1 cellular context compared by ENCODE assay signal in genomic region chr1:165597883-165598675, GRCh38.
A peak's percentile ranks its signal among the peaks of the same experiment; 100 is the strongest.
TF ChIP-seq lines count a peak whose summit lies in the region.

No MANE protein-coding gene starts in this region.

TF ChIP-seq in HepG2, 621 proteins besides CTCF, POLR2A, EP300 and RAD21 (continued from another document and continues in another):
- TF ChIP-seq ZNF350 (CRISPR knock-in tag; IDR thresholded peaks at IDR 0.05; ENCODE audit: borderline replicate concordance, low read depth) (peak; percentile 42; the same call in 1 of the 2 replicates), ZZZ3 (CRISPR knock-in tag; IDR thresholded peaks at IDR 0.05; ENCODE audit: borderline replicate concordance) (no peak), ZNF770 (CRISPR knock-in tag; IDR thresholded peaks at IDR 0.05) (no peak), HOXA3 (CRISPR knock-in tag; IDR thresholded peaks at IDR 0.05) (peak; percentile 83), ZNF207 (IDR thresholded peaks at IDR 0.05; ENCODE audit: borderline replicate concordance) (no peak), HOXA7 (CRISPR knock-in tag; IDR thresholded peaks at IDR 0.05) (no peak), GATA4 (IDR thresholded peaks at IDR 0.05; ENCODE audit: borderline replicate concordance, low read depth) (no peak), SCMH1 (CRISPR knock-in tag; IDR thresholded peaks at IDR 0.05; ENCODE audit: borderline replicate concordance) (no peak), ZMYM3 (CRISPR knock-in tag; IDR thresholded peaks at IDR 0.05) (no peak), ZNF260 (CRISPR knock-in tag; IDR thresholded peaks at IDR 0.05; ENCODE audit: borderline replicate concordance, low read depth) (no peak), ZFP91 (CRISPR knock-in tag; IDR thresholded peaks at IDR 0.05; ENCODE audit: borderline replicate concordance) (peak; percentile 33; the same call in 1 of the 2 replicates), CREBL2 (CRISPR knock-in tag; IDR thresholded peaks at IDR 0.05; ENCODE audit: borderline replicate concordance) (no peak), ZHX2 (IDR thresholded peaks at IDR 0.05; ENCODE audit: low read depth) (0 out of 2 replicates have a peak, but pooled peaks have one; percentile 40), ZHX2 (CRISPR knock-in tag; IDR thresholded peaks at IDR 0.05; ENCODE audit: borderline replicate concordance) (no peak), ZNF33B (CRISPR knock-in tag; IDR thresholded peaks at IDR 0.05) (no peak), RFX5 (IDR thresholded peaks at IDR 0.05; ENCODE audit: low read depth, low read length) (peak; percentile 71), ZNF547 (CRISPR knock-in tag; IDR thresholded peaks at IDR 0.05) (peak; percentile 77; the same call in 1 of the 2 replicates), ZBTB33 (CRISPR knock-in tag; IDR thresholded peaks at IDR 0.05) (no peak), TBX2 (CRISPR knock-in tag; IDR thresholded peaks at IDR 0.05; ENCODE audit: borderline replicate concordance) (peak; percentile 24; the same call in 1 of the 2 replicates), EEA1 (CRISPR knock-in tag; IDR thresholded peaks at IDR 0.05; ENCODE audit: borderline replicate concordance) (no peak), PBX2 (CRISPR knock-in tag; IDR thresholded peaks at IDR 0.05) (no peak), ZNF687 (CRISPR knock-in tag; IDR thresholded peaks at IDR 0.05) (peak; percentile 83), ESRRA (CRISPR knock-in tag; IDR thresholded peaks at IDR 0.05; ENCODE audit: low read depth) (no peak), ZBTB14 (CRISPR knock-in tag; IDR thresholded peaks at IDR 0.05) (no peak), GABPB1 (CRISPR knock-in tag; IDR thresholded peaks at IDR 0.05) (peak; percentile 76), ETS1 (CRISPR knock-in tag; IDR thresholded peaks at IDR 0.05) (no peak), SAP130 (CRISPR knock-in tag; IDR thresholded peaks at IDR 0.05; ENCODE audit: low read depth) (peak; percentile 87; the same call in 1 of the 2 replicates), POLR2AphosphoS5 (IDR thresholded peaks at IDR 0.05; ENCODE audit: low read depth, low read length) (peak; percentile 44; the same call in 1 of the 2 replicates), ETV6 (CRISPR knock-in tag; conservative IDR thresholded peaks at IDR 0.05) (0 out of 2 replicates have a peak, but pooled peaks have one; percentile 6), NCOA1 (CRISPR knock-in tag; IDR thresholded peaks at IDR 0.05) (no peak), NFE2L2 (IDR thresholded peaks at IDR 0.05; ENCODE audit: low read length) (no peak), SP5 (CRISPR knock-in tag; IDR thresholded peaks at IDR 0.05; ENCODE audit: borderline replicate concordance, low read depth) (no peak), ZNF17 (CRISPR knock-in tag; IDR thresholded peaks at IDR 0.05) (no peak), ELF4 (CRISPR knock-in tag; IDR thresholded peaks at IDR 0.05; ENCODE audit: borderline replicate concordance) (no peak), ZNF775 (CRISPR knock-in tag; IDR thresholded peaks at IDR 0.05; ENCODE audit: borderline replicate concordance) (no peak), PTBP1 (IDR thresholded peaks at IDR 0.05; ENCODE audit: low read depth, low read length, poor library complexity, severe bottlenecking) (no peak), CBX2 (IDR thresholded peaks at IDR 0.05; ENCODE audit: low read depth, low read length) (no peak), CBX2 (CRISPR knock-in tag; IDR thresholded peaks at IDR 0.05; ENCODE audit: low read depth) (no peak), TRIM22 (IDR thresholded peaks at IDR 0.05) (no peak), DNMT1 (CRISPR knock-in tag; IDR thresholded peaks at IDR 0.05) (no peak)
